Comparison of ENCODE assay signal across 1 cellular context in genomic region chr19:38729653-38730469, GRCh38.
A peak's percentile ranks its signal among the peaks of the same experiment; 100 is the strongest.
TF ChIP-seq lines count a peak whose summit lies in the region.

No MANE protein-coding gene starts in this region.

TF ChIP-seq in WTC11, 78 proteins besides CTCF, POLR2A, EP300 and RAD21 (continued from another document):
- TF ChIP-seq ZMAT4 (CRISPR knock-in tag; IDR thresholded peaks at IDR 0.05) (no peak), ZNF425 (CRISPR knock-in tag; conservative IDR thresholded peaks at IDR 0.05) (no peak), GRHL2 (CRISPR knock-in tag; IDR thresholded peaks at IDR 0.05; ENCODE audit: insufficient replicate concordance, severe bottlenecking) (no peak), SP1 (CRISPR knock-in tag; conservative IDR thresholded peaks at IDR 0.05) (0 out of 2 replicates have a peak, but pooled peaks have one; percentile 30), USF2 (CRISPR knock-in tag; IDR thresholded peaks at IDR 0.05) (no peak)
- TF ChIP-seq, protein P1, sequence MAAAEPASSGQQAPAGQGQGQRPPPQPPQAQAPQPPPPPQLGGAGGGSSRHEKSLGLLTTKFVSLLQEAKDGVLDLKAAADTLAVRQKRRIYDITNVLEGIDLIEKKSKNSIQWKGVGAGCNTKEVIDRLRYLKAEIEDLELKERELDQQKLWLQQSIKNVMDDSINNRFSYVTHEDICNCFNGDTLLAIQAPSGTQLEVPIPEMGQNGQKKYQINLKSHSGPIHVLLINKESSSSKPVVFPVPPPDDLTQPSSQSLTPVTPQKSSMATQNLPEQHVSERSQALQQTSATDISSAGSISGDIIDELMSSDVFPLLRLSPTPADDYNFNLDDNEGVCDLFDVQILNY (CRISPR knock-in tag; IDR thresholded peaks at IDR 0.05): no peak
TF ChIP-seq in WTC11: peak in this region for 1.
